Comparison of ENCODE assay signal across 10 cellular contexts in the genomic region with DNA sequence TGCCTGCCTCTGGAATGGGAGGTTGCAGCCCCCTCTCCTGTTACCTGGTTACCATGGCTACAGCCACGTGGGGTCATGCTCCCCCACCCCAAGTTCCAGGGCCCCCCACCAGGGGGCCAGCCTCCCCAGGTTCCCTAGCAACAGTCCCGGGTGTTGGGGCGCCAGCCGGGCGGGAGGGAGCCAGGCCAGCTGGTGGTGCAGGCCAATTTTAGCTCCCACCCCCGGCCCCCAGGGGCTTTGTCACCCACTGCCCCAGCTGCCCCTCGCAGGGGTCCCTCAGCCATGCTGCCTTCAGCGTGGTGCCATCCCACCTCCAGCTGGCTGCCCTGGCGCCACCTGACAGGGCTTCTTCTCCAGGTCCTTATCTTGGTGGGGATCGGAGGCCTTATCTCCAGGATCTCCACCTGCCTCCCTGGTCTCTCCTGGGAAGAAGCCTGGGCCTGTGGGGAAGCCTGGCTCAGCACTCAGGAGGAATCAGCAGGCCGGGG. TPM values are rescaled to one million over a fixed set of nuclear protein-coding genes. Genes with fewer than 3 reads are reported as not detected.
DNase-seq lines count a peak whose midpoint lies in the region; ATAC-seq, FAIRE-seq and TF ChIP-seq lines count a peak whose summit lies in the region.
"Had no signal": no experiment of that assay in that cellular context is flagged by ENCODE, and none has a peak within 500 bp of the region (broad histone marks: within the 10 kb centered on the region; RNA-seq: fewer than 3 reads in every experiment).

No MANE protein-coding gene starts in this region.

- H3K27me3 ChIP-seq in HepG2 (ENCODE audit: control insufficient read depth in 1 of 2, insufficient read depth in 2 of 2, low read length in 2 of 2) (no peaks in the 10 kb centered on the region), right lobe of liver (no peaks in the 10 kb centered on the region)

- H3K36me3 ChIP-seq in HepG2 (replicated peaks in 1 of 2; ENCODE audit: control insufficient read depth in 1 of 2, insufficient read depth in 2 of 2, low read length in 2 of 2) (peaks cover 0 to 1% of the 10 kb centered on the region in 2 experiments; a peak in 2 of 5 replicates), right lobe of liver (no peaks in the 10 kb centered on the region)

- TF ChIP-seq EP300 in HepG2 (IDR thresholded peaks at IDR 0.05; ENCODE audit: low read depth in 2 of 2, low read length in 2 of 2), result no peak
- TF ChIP-seq EP300 in HepG2 (CRISPR knock-in tag; IDR thresholded peaks at IDR 0.05; ENCODE audit: borderline replicate concordance), result no peak

- in situ Hi-C loops in HepG2 (cut with HindIII; ENCODE audit: extremely low pct_ligation_motif_present, low pct_unique_long_range_greater_than_20kb), result loop anchor here (5.0 kb wide), 1 partner anchor 88 kb away; a partner anchor contains a TSS

- no peak for ATAC-seq in HepG2
- no peak for ATAC-seq in right lobe of liver
- ATAC-seq in HG02642 (IDR thresholded peaks at IDR 0.05; ENCODE audit: poor library complexity, unreplicated experiment), result no peak
- no peak for ATAC-seq in left lobe of liver

- H3K79me2 ChIP-seq in HepG2 (ENCODE audit: insufficient read depth, low read length), result peaks cover 38% of the 10 kb centered on the region

- BruUV-seq in HepG2 (replicated peaks; lab: Mats Ljungman, UMichigan), result no TSS peak

- peak overlapping the region; percentile 4; the same call in 1 of the 2 replicates for H3K9ac ChIP-seq in HepG2 (ENCODE audit: insufficient read depth, low read depth, low read length)

- no peak overlapping the region for H2AFZ ChIP-seq in HepG2 (ENCODE audit: low read length)

- no peaks in the 10 kb centered on the region for H4K20me1 ChIP-seq in HepG2 (ENCODE audit: insufficient read depth, low read length)

- no peak overlapping the region for H3K4me3 ChIP-seq in HepG2 (replicated peaks in 1 of 3; ENCODE audit: insufficient read depth in 1 of 3, low read depth in 2 of 3, low read length in 3 of 3)
- H3K4me3 ChIP-seq in right lobe of liver, result no peak overlapping the region
- no peak overlapping the region for H3K4me3 ChIP-seq in fibroblast of villous mesenchyme (ENCODE audit: low read depth, low read length)
- H3K4me3 ChIP-seq: SK-N-MC had no signal

- FAIRE-seq in HepG2 (lab: Jason Lieb, UNC) (no peak), urothelium cell line (lab: Jason Lieb, UNC) (no peak)

- TF ChIP-seq CTCF in HepG2 (CRISPR knock-in tag; IDR thresholded peaks at IDR 0.05) (no peak; the same call in 1 of the 2 replicates), right lobe of liver (IDR thresholded peaks at IDR 0.05) (no peak), VCaP (conservative IDR thresholded peaks at IDR 0.05) (peak; percentile 24; the same call in 1 of the 2 replicates), fibroblast of villous mesenchyme (IDR thresholded peaks at IDR 0.05; ENCODE audit: insufficient read depth, low read depth, low read length) (peak; percentile 31)

- TF ChIP-seq POLR2A in HepG2 (IDR thresholded peaks at IDR 0.05; ENCODE audit: insufficient read depth in 1 of 2, low read depth in 2 of 2, low read length in 2 of 2) (no peak), right lobe of liver (IDR thresholded peaks at IDR 0.05) (no peak)

- peak overlapping the region; percentile 26 for H3K27ac ChIP-seq in HepG2 (ENCODE audit: extremely low read length, insufficient read depth, low read length)
- no peak overlapping the region for H3K27ac ChIP-seq in right lobe of liver
- H3K27ac ChIP-seq in VCaP, result peak overlapping the region; percentile 9; the same call in 1 of the 2 replicates
- H3K27ac ChIP-seq: SK-N-MC had no signal

- POLR2A ChIA-PET in HepG2 (lab: Yijun Ruan, JAX), result no interaction called here

- CTCF ChIA-PET in HepG2 (lab: Yijun Ruan, JAX; ENCODE audit: low intra/inter-chr PET ratio, low total read pairs), result no interaction called here

- peaks cover 54% of the 10 kb centered on the region for H3K4me1 ChIP-seq in HepG2 (ENCODE audit: insufficient read depth, low read length)
- H3K4me1 ChIP-seq in right lobe of liver, result peaks cover 0 to 12% (median 0%) of the 10 kb centered on the region in 4 donors

- intact Hi-C loops in HepG2 (cut with micrococcal nuclease; ENCODE audit: unreplicated experiment), result no loop called here
- intact Hi-C loops in right lobe of liver (cut with DNase I), result no loop called here

- H3K9me3 ChIP-seq in HepG2 (ENCODE audit: low read length) (no peaks in the 10 kb centered on the region), right lobe of liver (no peaks in the 10 kb centered on the region)

- H3K4me2 ChIP-seq in HepG2 (ENCODE audit: low read depth, low read length), result peak overlapping the region; percentile 89; the same call in 1 of the 2 replicates

- WGBS in HepG2 (ENCODE audit: low lambda C conversion rate), result 83% methylated on average over 4 of the region's 11 CpGs
- 83% methylated on average over 6 of the region's 11 CpGs for WGBS in right lobe of liver (ENCODE audit: insufficient coverage, low coverage, low lambda C conversion rate, missing lambda C conversion rate)

- no peak for DNase-seq in HepG2 (ENCODE audit: low spot score)
- no peak for DNase-seq in right lobe of liver
- DNase-seq in fibroblast of villous mesenchyme (ENCODE audit: low read depth), result no peak
- no peak for DNase-seq in urothelium cell line (ENCODE audit: low spot score)
- no peak for DNase-seq in left lobe of liver (ENCODE audit: low spot score)
- no peak for DNase-seq in NCI-H2081 treated with DMSO at 0.1 percent for 48 hours (lab: John Stamatoyannopoulos, UW)
- DNase-seq: NCI-H1105 had no signal

- TF ChIP-seq RAD21 in HepG2 (CRISPR knock-in tag; IDR thresholded peaks at IDR 0.05), result no peak; the same call in 1 of the 2 replicates

TF ChIP-seq in HepG2, 621 proteins besides CTCF, POLR2A, EP300 and RAD21 (continues in another document):
- TF ChIP-seq, protein P1, sequence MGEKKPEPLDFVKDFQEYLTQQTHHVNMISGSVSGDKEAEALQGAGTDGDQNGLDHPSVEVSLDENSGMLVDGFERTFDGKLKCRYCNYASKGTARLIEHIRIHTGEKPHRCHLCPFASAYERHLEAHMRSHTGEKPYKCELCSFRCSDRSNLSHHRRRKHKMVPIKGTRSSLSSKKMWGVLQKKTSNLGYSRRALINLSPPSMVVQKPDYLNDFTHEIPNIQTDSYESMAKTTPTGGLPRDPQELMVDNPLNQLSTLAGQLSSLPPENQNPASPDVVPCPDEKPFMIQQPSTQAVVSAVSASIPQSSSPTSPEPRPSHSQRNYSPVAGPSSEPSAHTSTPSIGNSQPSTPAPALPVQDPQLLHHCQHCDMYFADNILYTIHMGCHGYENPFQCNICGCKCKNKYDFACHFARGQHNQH (CRISPR knock-in tag; IDR thresholded peaks at IDR 0.05), result no peak

RNA-seq across cellular contexts. Expression of a gene that starts 3.0 kb away (rescaled TPM):
- 7.0 and 7.6 TPM in 2 replicates for total RNA-seq in HepG2 (2016; rRNA removed; fragmentation: Illumina TruSeq; extraction: Trizol)
- 11.1 and 13.3 TPM in 2 replicates for total RNA-seq in HepG2 (2016; cell fraction: cytosol; rRNA removed; fragmentation: Illumina TruSeq; extraction: Trizol; ENCODE audit: low read depth)
- 3.4 and 6.6 TPM in 2 replicates for total RNA-seq in HepG2 (2016; cell fraction: insoluble cytoplasmic fraction; rRNA removed; fragmentation: Illumina TruSeq; extraction: Trizol)
- 12.9 and 14.4 TPM in 2 replicates for total RNA-seq in HepG2 (2016; cell fraction: membrane; rRNA removed; fragmentation: Illumina TruSeq; extraction: Trizol)
- 6.3 and 7.9 TPM in 2 replicates for total RNA-seq in HepG2 (2016; cell fraction: nucleus; rRNA removed; fragmentation: Illumina TruSeq; extraction: Trizol)
- 11.4 and 12.2 TPM in 2 replicates for polyA plus RNA-seq in HepG2 (2011; rRNA removed)
- 6.6 and 8.5 TPM in 2 replicates for polyA plus RNA-seq in HepG2 (2011; cell fraction: cytosol; rRNA removed)
- 17.6 and 21.6 TPM in 2 replicates for polyA plus RNA-seq in HepG2 (2011; cell fraction: nucleus; rRNA removed)
- 28.5 and 39.6 TPM in 2 replicates for polyA plus RNA-seq in HepG2 (2012)
- polyA plus RNA-seq in HepG2 (2016; cell fraction: cytosol; fragmentation: Illumina TruSeq; extraction: Trizol; ENCODE audit: low read depth), result 7.9 and 8.8 TPM in 2 replicates
- polyA plus RNA-seq in HepG2 (2016; cell fraction: insoluble cytoplasmic fraction; fragmentation: Illumina TruSeq; extraction: Trizol; ENCODE audit: low read depth), result 11.9 and 16.0 TPM in 2 replicates
- 16.7 and 21.8 TPM in 2 replicates for polyA plus RNA-seq in HepG2 (2016; cell fraction: membrane; fragmentation: Illumina TruSeq; extraction: Trizol; ENCODE audit: low read depth)
- 15.8 and 17.0 TPM in 2 replicates for polyA plus RNA-seq in HepG2 (2016; cell fraction: nucleus; fragmentation: Illumina TruSeq; extraction: Trizol; ENCODE audit: insufficient read depth, low read depth)
- polyA minus RNA-seq in HepG2 (2011; rRNA and poly(A)+ RNA removed; ENCODE audit: low replicate concordance), result 1.4 and 19.5 TPM in 2 replicates
- polyA minus RNA-seq in HepG2 (2011; cell fraction: cytosol; rRNA and poly(A)+ RNA removed), result 14.1 and 19.3 TPM in 2 replicates
- 10.3 TPM in 2 replicates for polyA minus RNA-seq in HepG2 (2011; cell fraction: nucleus; rRNA and poly(A)+ RNA removed)
- 10 to 100 TPM; 14.2 to 23.5 (median 17.5) TPM for total RNA-seq in right lobe of liver
- total RNA-seq in fibroblast of villous mesenchyme, result 14.2 and 16.8 TPM in 2 replicates
- 17.5 TPM for total RNA-seq in left lobe of liver

RNA-seq across cellular contexts. Expression of a gene that starts 8.9 kb away (rescaled TPM):
- not detected in 2 replicates for total RNA-seq in HepG2 (2016; rRNA removed; fragmentation: Illumina TruSeq; extraction: Trizol)
- total RNA-seq in HepG2 (2016; cell fraction: cytosol; rRNA removed; fragmentation: Illumina TruSeq; extraction: Trizol; ENCODE audit: low read depth), result not detected in 2 replicates
- not detected in 2 replicates for total RNA-seq in HepG2 (2016; cell fraction: insoluble cytoplasmic fraction; rRNA removed; fragmentation: Illumina TruSeq; extraction: Trizol)
- not detected in 2 replicates for total RNA-seq in HepG2 (2016; cell fraction: membrane; rRNA removed; fragmentation: Illumina TruSeq; extraction: Trizol)
- total RNA-seq in HepG2 (2016; cell fraction: nucleus; rRNA removed; fragmentation: Illumina TruSeq; extraction: Trizol), result not detected in 2 replicates
- polyA plus RNA-seq in HepG2 (2011; rRNA removed), result 0.21 TPM in 1 of 2 replicates, not detected in the other
- polyA plus RNA-seq in HepG2 (2011; cell fraction: cytosol; rRNA removed), result 0.04 and 0.07 TPM in 2 replicates
- 0.07 and 0.19 TPM in 2 replicates for polyA plus RNA-seq in HepG2 (2011; cell fraction: nucleus; rRNA removed)
- polyA plus RNA-seq in HepG2 (2012), result 0.07 TPM in 1 of 2 replicates, not detected in the other
- polyA plus RNA-seq in HepG2 (2016; cell fraction: cytosol; fragmentation: Illumina TruSeq; extraction: Trizol; ENCODE audit: low read depth), result not detected in 2 replicates
- polyA plus RNA-seq in HepG2 (2016; cell fraction: insoluble cytoplasmic fraction; fragmentation: Illumina TruSeq; extraction: Trizol; ENCODE audit: low read depth), result not detected in 2 replicates
- polyA plus RNA-seq in HepG2 (2016; cell fraction: membrane; fragmentation: Illumina TruSeq; extraction: Trizol; ENCODE audit: low read depth), result not detected in 2 replicates
- not detected in 2 replicates for polyA plus RNA-seq in HepG2 (2016; cell fraction: nucleus; fragmentation: Illumina TruSeq; extraction: Trizol; ENCODE audit: insufficient read depth, low read depth)
- polyA minus RNA-seq in HepG2 (2011; rRNA and poly(A)+ RNA removed; ENCODE audit: low replicate concordance), result 0.20 TPM in 1 of 2 replicates, not detected in the other
- not detected in 2 replicates for polyA minus RNA-seq in HepG2 (2011; cell fraction: cytosol; rRNA and poly(A)+ RNA removed)
- polyA minus RNA-seq in HepG2 (2011; cell fraction: nucleus; rRNA and poly(A)+ RNA removed), result not detected in 2 replicates
- 1 to 10 TPM; 1.8 to 6.9 (median 4.4) TPM for total RNA-seq in right lobe of liver
- total RNA-seq in fibroblast of villous mesenchyme, result not detected in 2 replicates
- 4.3 TPM for total RNA-seq in left lobe of liver

Comparison
In these comparisons a context has a peak if more than half of its experiments do, and no peak if none do; other contexts are left out.
1. H3K27ac ChIP-seq: peak in HepG2 (single experiment) and VCaP (single experiment); none in right lobe of liver (0 of 3).
2. CTCF ChIP-seq: peak in VCaP (single experiment) and fibroblast of villous mesenchyme (single experiment); none in HepG2 (single experiment) and right lobe of liver (0 of 4).